Comparison of ENCODE assay signal across 8 cellular contexts in the genomic region with DNA sequence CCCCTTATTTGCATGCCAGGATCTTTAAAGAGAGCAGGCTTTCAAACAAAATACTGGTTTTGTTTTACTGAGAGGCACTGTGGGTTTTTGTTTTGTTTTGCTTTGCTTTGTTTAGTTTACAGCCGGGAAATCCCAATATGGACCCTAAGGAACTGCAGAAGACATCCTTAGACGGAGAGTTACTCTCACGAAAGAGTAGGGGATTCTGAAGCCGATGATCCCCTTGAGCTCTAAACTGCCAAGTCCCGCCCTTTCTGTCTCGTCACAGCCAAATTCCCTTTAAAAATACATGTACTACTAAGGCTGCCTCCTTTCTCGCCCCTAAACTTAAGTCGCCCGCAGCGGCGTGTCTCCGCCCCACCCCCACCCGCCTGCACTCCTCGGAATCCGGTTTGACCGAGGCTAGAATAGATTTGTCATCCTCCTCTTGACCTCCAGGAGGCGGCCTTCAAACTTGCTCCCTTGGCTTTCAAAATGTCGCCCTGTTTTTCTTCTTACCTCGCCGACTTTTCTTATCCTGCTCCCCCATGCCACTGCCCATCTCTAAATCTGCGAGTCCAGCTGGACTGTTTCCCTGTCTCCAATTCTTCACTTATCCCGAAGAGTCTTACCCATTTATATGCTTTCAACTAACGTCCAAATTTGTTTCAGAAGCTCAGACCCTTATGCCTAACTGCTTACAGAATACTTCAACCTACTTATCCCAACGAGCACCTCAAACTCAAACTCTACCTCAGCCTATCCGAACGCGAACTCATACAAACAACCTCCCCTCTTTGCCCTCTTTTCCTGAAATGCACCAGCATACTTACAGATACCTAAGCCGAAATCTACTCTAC. TPM values are rescaled to one million over a fixed set of nuclear protein-coding genes. Genes with fewer than 3 reads are reported as not detected.
DNase-seq lines count a peak whose midpoint lies in the region; ATAC-seq and TF ChIP-seq lines count a peak whose summit lies in the region.

No MANE protein-coding gene starts in this region.

- no peaks in the 10 kb centered on the region for H3K36me3 Mint-ChIP-seq in natural killer cell

- no peak overlapping the region for H3K4me3 Mint-ChIP-seq in natural killer cell

- peak overlapping the region; percentile 82 for H3K4me3 ChIP-seq in fibroblast of mammary gland (ENCODE audit: control insufficient read depth, low read depth, low read length)

- no peak overlapping the region for H3K27ac Mint-ChIP-seq in natural killer cell

- ATAC-seq in GM21528 (IDR thresholded peaks at IDR 0.05; ENCODE audit: low FRiP score, unreplicated experiment) = peak; percentile 17
- peak; percentile 33 to 57 (median 35) for ATAC-seq in natural killer cell

- H3K4me1 Mint-ChIP-seq in natural killer cell = no peaks in the 10 kb centered on the region

- DNase-seq in COLO668 (lab: John Stamatoyannopoulos, UW; ENCODE audit: unreplicated experiment) (peak; percentile 77), KG1 (lab: John Stamatoyannopoulos, UW) (peak; percentile 91), fibroblast of mammary gland (ENCODE audit: low read depth) (peak; percentile 91), natural killer cell (peak; percentile 67)
- DNase-seq in activated T-cell treated with anti-CD3 and anti-CD28 coated beads, Interleukin-2, amount 50 U/mL, for 48 hours = peak; percentile 87 to 88
- peak; percentile 75 for DNase-seq in stimulated activated naive CD4-positive, alpha-beta T cell treated with Interleukin-2 at 50 U/mL for 16 hours (lab: John Stamatoyannopoulos, UW)

- intact Hi-C loops in natural killer cell (cut with micrococcal nuclease) = loop anchor here (1.0 kb wide), 2 partner anchors 11 to 39 kb away; partner anchors contain the start of genes BOLA1 and SF3B4

- no peaks in the 10 kb centered on the region for H3K27me3 Mint-ChIP-seq in natural killer cell (ENCODE audit: low read depth in 2 of 2)

- H3K9me3 Mint-ChIP-seq in natural killer cell = no peaks in the 10 kb centered on the region

- TF ChIP-seq CTCF in fibroblast of mammary gland (conservative IDR thresholded peaks at IDR 0.05; ENCODE audit: control insufficient read depth, insufficient read depth, low read depth, low read length) (peak; percentile 64), natural killer cell (IDR thresholded peaks at IDR 0.05) (peak; percentile 62)

TF ChIP-seq in PFSK-1, 5 proteins besides CTCF, POLR2A, EP300 and RAD21:
- TF ChIP-seq TAF1 (IDR thresholded peaks at IDR 0.05; ENCODE audit: borderline replicate concordance, insufficient read depth, low read length) (no peak), POLR2AphosphoS5 (IDR thresholded peaks at IDR 0.05; ENCODE audit: low read depth, low read length) (peak; percentile 73), FOXP2 (optimal IDR thresholded peaks at IDR 0.05; ENCODE audit: borderline replicate concordance, extremely low read depth, extremely low read length, insufficient read depth) (no peak), REST (IDR thresholded peaks at IDR 0.05; ENCODE audit: insufficient read depth in 1 of 2, low read depth in 2 of 2, low read length in 2 of 2) (no peak), SIN3A (IDR thresholded peaks at IDR 0.05; ENCODE audit: borderline replicate concordance, insufficient read depth, low read length) (peak; percentile 87; the same call in 1 of the 2 replicates)
TF ChIP-seq in PFSK-1: peak in this region for 2.

RNA-seq across cellular contexts. Expression of gene BOLA1, which starts 11.0 kb away (rescaled TPM):
- 18.9 TPM for polyA plus RNA-seq in PFSK-1 (2012; ENCODE audit: insufficient read length, low read depth)
- total RNA-seq in natural killer cell = 1 to 10 TPM; 7.0 to 8.3 (median 7.9) TPM

RNA-seq across cellular contexts. Expression of gene SV2A, which starts 29.3 kb away (rescaled TPM):
- 0.14 TPM for polyA plus RNA-seq in PFSK-1 (2012; ENCODE audit: insufficient read length, low read depth)
- total RNA-seq in natural killer cell = 1 to 10 TPM in 2 of 3 donors, under 1 TPM in 1; 0.73 to 3.9 (median 1.3) TPM

RNA-seq across cellular contexts. Expression of gene SF3B4, which starts 39.2 kb away (rescaled TPM):
- 65.6 TPM for polyA plus RNA-seq in PFSK-1 (2012; ENCODE audit: insufficient read length, low read depth)
- 10 to 100 TPM; 67.3 to 73.7 (median 68.5) TPM for total RNA-seq in natural killer cell

RNA-seq across cellular contexts. Expression of gene MTMR11, which starts 48.3 kb away (rescaled TPM):
- polyA plus RNA-seq in PFSK-1 (2012; ENCODE audit: insufficient read length, low read depth) = 2.9 TPM
- 1 to 10 TPM; 1.8 to 3.0 (median 2.9) TPM for total RNA-seq in natural killer cell

Comparison
In these comparisons a context has a peak if more than half of its experiments do, and no peak if none do; other contexts are left out.
1. Peak in every context shown above with its lines: DNase-seq, ATAC-seq and H3K4me3 ChIP-seq.